Comparison of ENCODE assay signal across 20 cellular contexts in genomic region chr9:135715056-135715595, GRCh38. TPM values are rescaled to one million over a fixed set of nuclear protein-coding genes. Genes with fewer than 3 reads are reported as not detected.
DNase-seq lines count a peak whose midpoint lies in the region; ATAC-seq and TF ChIP-seq lines count a peak whose summit lies in the region.
"Had no signal": no experiment of that assay in that cellular context is flagged by ENCODE, and none has a peak within 500 bp of the region (broad histone marks: within the 10 kb centered on the region; RNA-seq: fewer than 3 reads in every experiment).

No MANE protein-coding gene starts in this region.

- H3K4me1 ChIP-seq in BE2C (peaks cover 54% of the 10 kb centered on the region), HUES48 (ENCODE audit: control insufficient read depth, insufficient read depth, low read length) (no peaks in the 10 kb centered on the region), thyroid gland (no peaks in the 10 kb centered on the region)
- H3K4me1 ChIP-seq: SJSA1 had no signal

- H3K9me3 Mint-ChIP-seq in nephron, result no peaks in the 10 kb centered on the region
- no peaks in the 10 kb centered on the region for H3K9me3 Mint-ChIP-seq in activated T-helper 2 cell treated with anti-CD3 and anti-CD28 coated beads, Interferon-gamma antibody, Interleukin-2, Interleukin-4, amounts not matched to agents 10 μg/mL and 5 μg/mL and 100 μg/mL, durations not matched to agents 14 hours and 24 hours and 36 hours

- no peaks in the 10 kb centered on the region for H3K36me3 Mint-ChIP-seq in nephron (ENCODE audit: low read depth)
- H3K36me3 Mint-ChIP-seq in activated T-helper 2 cell treated with anti-CD3 and anti-CD28 coated beads, Interferon-gamma antibody, Interleukin-2, Interleukin-4, amounts not matched to agents 10 μg/mL and 5 μg/mL and 100 μg/mL, durations not matched to agents 14 hours and 24 hours and 36 hours (ENCODE audit: low read depth), result no peaks in the 10 kb centered on the region
- H3K36me3 Mint-ChIP-seq: IgD-negative memory B cell had no signal

- H3K27ac Mint-ChIP-seq in nephron, result no peak overlapping the region
- no peak overlapping the region for H3K27ac Mint-ChIP-seq in activated T-helper 2 cell treated with anti-CD3 and anti-CD28 coated beads, Interferon-gamma antibody, Interleukin-2, Interleukin-4, amounts not matched to agents 10 μg/mL and 5 μg/mL and 100 μg/mL, durations not matched to agents 14 hours and 24 hours and 36 hours
- H3K27ac Mint-ChIP-seq: IgD-negative memory B cell had no signal

- no peak for ATAC-seq in GM19328 (IDR thresholded peaks at IDR 0.05; ENCODE audit: unreplicated experiment)
- ATAC-seq: GM12878 had no signal

- intact Hi-C loops in dorsolateral prefrontal cortex (cut with DNase I), result no loop called here
- intact Hi-C loops in activated T-helper 2 cell treated with anti-CD3 and anti-CD28 coated beads, Interferon-gamma antibody, Interleukin-2, Interleukin-4, amounts not matched to agents 10 μg/mL and 5 μg/mL and 100 μg/mL, durations not matched to agents 14 hours and 24 hours and 36 hours (cut with micrococcal nuclease), result no loop called here
- intact Hi-C loops in thyroid gland (cut with DNase I), result no loop called here

- no peaks in the 10 kb centered on the region; the same call in 1 of the 2 replicates for H3K36me3 ChIP-seq in BE2C
- no peaks in the 10 kb centered on the region for H3K36me3 ChIP-seq in HUES48 (ENCODE audit: control insufficient read depth, insufficient read depth, low read length)
- H3K36me3 ChIP-seq in thyroid gland, result no peaks in the 10 kb centered on the region
- H3K36me3 ChIP-seq: SJSA1 had no signal

- H3K4me3 Mint-ChIP-seq in nephron, result peak overlapping the region in 2 of 3 experiments; percentile 46 to 54
- H3K4me3 Mint-ChIP-seq in activated T-helper 2 cell treated with anti-CD3 and anti-CD28 coated beads, Interferon-gamma antibody, Interleukin-2, Interleukin-4, amounts not matched to agents 10 μg/mL and 5 μg/mL and 100 μg/mL, durations not matched to agents 14 hours and 24 hours and 36 hours (ENCODE audit: low read depth), result no peak overlapping the region
- H3K4me3 Mint-ChIP-seq: IgD-negative memory B cell had no signal

- TF ChIP-seq POLR2A in thyroid gland (IDR thresholded peaks at IDR 0.05), result no peak

- peak overlapping the region; percentile 82 for H3K4me3 ChIP-seq in BE2C (ENCODE audit: low read depth, low read length)
- peak overlapping the region; percentile 60; the same call in 1 of the 2 replicates for H3K4me3 ChIP-seq in HUES48 (ENCODE audit: low read depth, low read length)
- peak overlapping the region in 57 of 59 donors; percentile 9 to 70 (median 51) for H3K4me3 ChIP-seq in dorsolateral prefrontal cortex
- H3K4me3 ChIP-seq in thyroid gland (replicated peaks in 1 of 3), result no peak overlapping the region
- H3K4me3 ChIP-seq: GM12878, SJSA1 had no signal

- TF ChIP-seq CTCF in BE2C (IDR thresholded peaks at IDR 0.05; ENCODE audit: low read depth, low read length) (no peak), dorsolateral prefrontal cortex (IDR thresholded peaks at IDR 0.05 in 54 of 56, conservative IDR thresholded peaks at IDR 0.05 in 2 of 56; ENCODE audit: low read depth in 1 of 56, partially characterized antibody in 56 of 56) (no peak), nephron (IDR thresholded peaks at IDR 0.05; ENCODE audit: unreplicated experiment in 3 of 3) (no peak), thyroid gland (IDR thresholded peaks at IDR 0.05) (no peak)

- H3K27me3 ChIP-seq in BE2C (no peaks in the 10 kb centered on the region), HUES48 (ENCODE audit: control insufficient read depth, insufficient read depth, low read length) (peaks cover 21% of the 10 kb centered on the region), dorsolateral prefrontal cortex (peaks cover 0 to 67% (median 29%) of the 10 kb centered on the region in 45 donors), thyroid gland (peaks cover 3% of the 10 kb centered on the region)

- WGBS in thyroid gland, 2 donors, result 26 to 46% methylated on average over 16 to 22 of the region's 23 CpGs

- no peak overlapping the region for H3K27ac ChIP-seq in HUES48 (ENCODE audit: low read depth, low read length)
- H3K27ac ChIP-seq in dorsolateral prefrontal cortex, result peak overlapping the region in 53 of 59 donors; percentile 24 to 91 (median 76)
- H3K27ac ChIP-seq in thyroid gland, result no peak overlapping the region
- H3K27ac ChIP-seq: SJSA1 had no signal

- H3K9me3 ChIP-seq in BE2C (no peaks in the 10 kb centered on the region), HUES48 (ENCODE audit: control insufficient read depth, insufficient read depth, low read length) (no peaks in the 10 kb centered on the region), thyroid gland (no peaks in the 10 kb centered on the region)
- H3K9me3 ChIP-seq: SJSA1 had no signal

- no peak for DNase-seq in BE2C
- peak in 3 of 10 donors; percentile 48 to 52 (median 51) for DNase-seq in dorsolateral prefrontal cortex
- DNase-seq in NCI-H524 (lab: John Stamatoyannopoulos, UW), result no peak
- DNase-seq in activated T-helper 2 cell treated with anti-CD3 and anti-CD28 coated beads, Interferon-gamma antibody, Interleukin-2, Interleukin-4, amounts not matched to agents 10 μg/mL and 5 μg/mL and 100 μg/mL, durations not matched to agents 14 hours and 24 hours and 36 hours (ENCODE audit: low spot score), result no peak
- no peak for DNase-seq in thyroid gland
- DNase-seq: C1 segment of cervical spinal cord, DND-41, GDM1, Kasumi-1, MM.1S, NCI-H1092 treated with DMSO at 0.1 percent for 48 hours, NCI-H187, NCI-H2171 had no signal

- H3K9ac ChIP-seq in HUES48 (ENCODE audit: low read depth, low read length), result no peak overlapping the region

- peaks cover 76% of the 10 kb centered on the region for H3K27me3 Mint-ChIP-seq in nephron (ENCODE audit: low read depth)
- peaks cover 9% of the 10 kb centered on the region for H3K27me3 Mint-ChIP-seq in activated T-helper 2 cell treated with anti-CD3 and anti-CD28 coated beads, Interferon-gamma antibody, Interleukin-2, Interleukin-4, amounts not matched to agents 10 μg/mL and 5 μg/mL and 100 μg/mL, durations not matched to agents 14 hours and 24 hours and 36 hours (ENCODE audit: low read depth)

- no peaks in the 10 kb centered on the region for H3K4me1 Mint-ChIP-seq in nephron
- H3K4me1 Mint-ChIP-seq in activated T-helper 2 cell treated with anti-CD3 and anti-CD28 coated beads, Interferon-gamma antibody, Interleukin-2, Interleukin-4, amounts not matched to agents 10 μg/mL and 5 μg/mL and 100 μg/mL, durations not matched to agents 14 hours and 24 hours and 36 hours (ENCODE audit: low read depth), result no peaks in the 10 kb centered on the region
- H3K4me1 Mint-ChIP-seq: IgD-negative memory B cell had no signal

RNA-seq across cellular contexts. Expression of gene KCNT1, which starts 13.1 kb away (rescaled TPM):
- 55.4 TPM for polyA plus RNA-seq in BE2C (2012; ENCODE audit: insufficient read depth, insufficient read length, low read depth)
- total RNA-seq in dorsolateral prefrontal cortex (100 to 1,000 TPM in 84 of 120 experiments, 10 to 100 TPM in 36; 46.6 to 237 (median 115) TPM), thyroid gland (under 1 TPM in 1 of 4 donors, not detected in 3; 0.21 TPM)
- not detected in 2 replicates for total RNA-seq in activated T-helper 2 cell treated with anti-CD3 and anti-CD28 coated beads, Interferon-gamma antibody, Interleukin-2, Interleukin-4, amounts not matched to agents 10 μg/mL and 5 μg/mL and 100 μg/mL, durations not matched to agents 14 hours and 24 hours and 36 hours
- total RNA-seq: GM12878, NCI-H460, SJSA1 had no signal
- polyA plus RNA-seq: GM12878, IgD-negative memory B cell had no signal

RNA-seq across cellular contexts. Expression of gene SOHLH1, which starts 15.8 kb away (rescaled TPM):
- polyA plus RNA-seq in BE2C (2012; ENCODE audit: insufficient read depth, insufficient read length, low read depth), result 6.7 TPM
- 10 to 100 TPM in 119 of 120 experiments, 1 to 10 TPM in 1; 8.7 to 41.6 (median 20.1) TPM for total RNA-seq in dorsolateral prefrontal cortex
- total RNA-seq in activated T-helper 2 cell treated with anti-CD3 and anti-CD28 coated beads, Interferon-gamma antibody, Interleukin-2, Interleukin-4, amounts not matched to agents 10 μg/mL and 5 μg/mL and 100 μg/mL, durations not matched to agents 14 hours and 24 hours and 36 hours, result not detected in 2 replicates
- total RNA-seq in thyroid gland, result not detected
- total RNA-seq: GM12878, NCI-H460, SJSA1 had no signal
- polyA plus RNA-seq: GM12878, IgD-negative memory B cell had no signal

RNA-seq across cellular contexts. Expression of gene LCN9, which starts 52.0 kb away (rescaled TPM):
- polyA plus RNA-seq in BE2C (2012; ENCODE audit: insufficient read depth, insufficient read length, low read depth), result not detected
- total RNA-seq in dorsolateral prefrontal cortex (1 to 10 TPM in 4 of 120 experiments, under 1 TPM in 11, not detected in 105; 0.58 to 2.4 (median 0.77) TPM), thyroid gland (not detected)
- not detected in 2 replicates for total RNA-seq in activated T-helper 2 cell treated with anti-CD3 and anti-CD28 coated beads, Interferon-gamma antibody, Interleukin-2, Interleukin-4, amounts not matched to agents 10 μg/mL and 5 μg/mL and 100 μg/mL, durations not matched to agents 14 hours and 24 hours and 36 hours
- total RNA-seq: GM12878, NCI-H460, SJSA1 had no signal
- polyA plus RNA-seq: GM12878, IgD-negative memory B cell had no signal

Comparison
In these comparisons a context has a peak if more than half of its experiments do, and no peak if none do; other contexts are left out.
1. H3K4me3 ChIP-seq: peak in BE2C (single experiment), HUES48 (single experiment) and dorsolateral prefrontal cortex (57 of 59); none in thyroid gland (0 of 3).
2. H3K27ac ChIP-seq: peak in dorsolateral prefrontal cortex (53 of 59); none in HUES48 (single experiment) and thyroid gland (0 of 3).
3. RNA of gene KCNT1, which starts 13.1 kb away (total RNA-seq): 46.6 to 237 TPM in dorsolateral prefrontal cortex; not detected in activated T-helper 2 cell treated with anti-CD3 and anti-CD28 coated beads, Interferon-gamma antibody, Interleukin-2, Interleukin-4, amounts not matched to agents 10 μg/mL and 5 μg/mL and 100 μg/mL, durations not matched to agents 14 hours and 24 hours and 36 hours and 0.21 TPM in thyroid gland; every median in the first group is over 10 times any median in the second.